In the genomic region with DNA sequence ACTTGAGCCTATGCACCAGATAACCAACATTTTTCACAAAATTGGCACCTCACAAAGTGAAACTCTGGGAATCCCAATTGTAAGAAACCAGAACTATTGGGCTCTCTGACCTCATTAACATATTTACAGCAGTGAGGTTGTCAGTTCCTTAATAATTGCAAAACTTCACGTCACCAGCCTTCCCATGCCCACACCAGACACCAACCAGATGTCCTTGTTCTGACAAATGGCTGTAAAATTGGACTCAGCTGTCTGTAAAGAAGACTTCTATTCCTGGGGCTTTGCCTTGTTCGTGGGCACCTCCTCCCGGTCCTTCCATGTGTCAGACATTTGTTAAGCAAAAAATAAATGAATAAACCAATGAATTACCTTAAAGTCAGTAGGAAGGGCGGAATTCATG, we compare ENCODE assay signal across 25 cellular contexts.
"Had no signal": no experiment of that assay in that cellular context is flagged by ENCODE, and none has a peak within 500 bp of the region (broad histone marks: within the 10 kb centered on the region; RNA-seq: fewer than 3 reads in every experiment).

No MANE protein-coding gene starts in this region.

- H3K36me3 Mint-ChIP-seq: activated CD4-positive, alpha-beta memory T cell treated with anti-CD3 and anti-CD28 coated beads for 36 hours; brain had no signal

- H3K27me3 Mint-ChIP-seq: activated CD4-positive, alpha-beta memory T cell treated with anti-CD3 and anti-CD28 coated beads for 36 hours; activated CD4-positive, alpha-beta T cell treated with anti-CD3 and anti-CD28 coated beads, Interleukin-2, amount 10 ng/mL, durations not matched to agents 7 days and 5 days; activated naive CD8-positive, alpha-beta T cell treated with anti-CD3 and anti-CD28 coated beads, Interleukin-2, amount 50 U/mL, for 24 hours; brain; central memory CD8-positive, alpha-beta T cell had no signal

- H3K4me3 Mint-ChIP-seq: activated CD4-positive, alpha-beta memory T cell treated with anti-CD3 and anti-CD28 coated beads for 36 hours; activated CD4-positive, alpha-beta T cell treated with anti-CD3 and anti-CD28 coated beads, Interleukin-2, amount 10 ng/mL, durations not matched to agents 7 days and 5 days; activated naive CD8-positive, alpha-beta T cell treated with anti-CD3 and anti-CD28 coated beads, Interleukin-2, amount 50 U/mL, for 24 hours; activated T-cell treated with anti-CD3 and anti-CD28 coated beads, Interleukin-2, amount 50 U/mL, for 4 hours; brain; central memory CD8-positive, alpha-beta T cell had no signal

- H3K9me3 ChIP-seq: ascending aorta had no signal

- DNase-seq: activated CD4-positive, alpha-beta memory T cell treated with anti-CD3 and anti-CD28 coated beads for 36 hours; activated CD4-positive, alpha-beta T cell treated with anti-CD3 and anti-CD28 coated beads, Interleukin-2, amount 10 ng/mL, durations not matched to agents 7 days and 5 days; activated CD4-positive, CD25-positive, alpha-beta regulatory T cell; activated CD8-positive, alpha-beta memory T cell treated with anti-CD3 and anti-CD28 coated beads for 24 hours; activated effector memory CD4-positive, alpha-beta T cell treated with anti-CD3 and anti-CD28 coated beads, Interleukin-2, amount 50 U/mL, for 16 hours; activated naive CD4-positive, alpha-beta T cell treated with Interleukin-2 at 50 U/mL for 16 hours; activated naive CD8-positive, alpha-beta T cell treated with anti-CD3 and anti-CD28 coated beads, Interleukin-2, amount 50 U/mL, for 24 hours; activated T-cell treated with anti-CD3 and anti-CD28 coated beads, Interleukin-2, amount 50 U/mL, for 4 hours; amniotic stem cell; NCI-H1105 treated with DMSO at 0.1 percent for 48 hours; NCI-H1436 treated with DMSO at 0.1 percent for 48 hours; NCI-H187; NCI-H2081 treated with DMSO at 0.1 percent for 48 hours; NCI-H2171; NCI-H226; NCI-H526; PC-3; SHP77 treated with DMSO at 0.1 percent for 48 hours; T-helper 1 cell had no signal

- H3K27ac ChIP-seq: ascending aorta, KMS-11, VCaP had no signal

- H3K36me3 ChIP-seq: ascending aorta had no signal

- H3K4me1 ChIP-seq: ascending aorta had no signal

- H3K9me3 Mint-ChIP-seq: activated CD4-positive, alpha-beta memory T cell treated with anti-CD3 and anti-CD28 coated beads for 36 hours; activated CD4-positive, alpha-beta T cell treated with anti-CD3 and anti-CD28 coated beads, Interleukin-2, amount 10 ng/mL, durations not matched to agents 7 days and 5 days; activated T-cell treated with anti-CD3 and anti-CD28 coated beads, Interleukin-2, amount 50 U/mL, for 4 hours had no signal

- H3K27ac Mint-ChIP-seq: activated CD4-positive, alpha-beta memory T cell treated with anti-CD3 and anti-CD28 coated beads for 36 hours; activated CD4-positive, alpha-beta T cell treated with anti-CD3 and anti-CD28 coated beads, Interleukin-2, amount 10 ng/mL, durations not matched to agents 7 days and 5 days; activated naive CD4-positive, alpha-beta T cell treated with anti-CD3 and anti-CD28 coated beads, Interleukin-2, amount 50 U/mL, for 72 hours; activated naive CD8-positive, alpha-beta T cell treated with anti-CD3 and anti-CD28 coated beads, Interleukin-2, amount 50 U/mL, for 24 hours; brain had no signal

- H3K4me2 ChIP-seq: KMS-11 had no signal

- H3K4me3 ChIP-seq: ascending aorta had no signal

- H3K9ac ChIP-seq: KMS-11 had no signal

- H3K27me3 ChIP-seq: ascending aorta had no signal

- H3K4me1 Mint-ChIP-seq: activated CD4-positive, alpha-beta T cell treated with anti-CD3 and anti-CD28 coated beads, Interleukin-2, amount 10 ng/mL, durations not matched to agents 7 days and 5 days; activated naive CD8-positive, alpha-beta T cell treated with anti-CD3 and anti-CD28 coated beads, Interleukin-2, amount 50 U/mL, for 24 hours; central memory CD8-positive, alpha-beta T cell had no signal
